16 cellular contexts compared by ENCODE assay signal in genomic region chrX:964831-965416, GRCh38.
DNase-seq lines count a peak whose midpoint lies in the region; ATAC-seq and TF ChIP-seq lines count a peak whose summit lies in the region.
"Had no signal": no experiment of that assay in that cellular context is flagged by ENCODE, and none has a peak within 500 bp of the region (broad histone marks: within the 10 kb centered on the region; RNA-seq: fewer than 3 reads in every experiment).

No MANE protein-coding gene starts in this region.

- H3K27ac ChIP-seq in right atrium auricular region = no peak overlapping the region
- H3K27ac ChIP-seq: upper lobe of left lung had no signal

- H3K27me3 Mint-ChIP-seq in activated CD4-positive, alpha-beta T cell treated with anti-CD3 and anti-CD28 coated beads, Interleukin-2, amount 10 ng/mL, durations not matched to agents 24 days and 14 days = no peaks in the 10 kb centered on the region
- H3K27me3 Mint-ChIP-seq in T-cell (peaks cover 2 to 8% of the 10 kb centered on the region in 2 donors), osteocyte (ENCODE audit: unreplicated experiment) (no peaks in the 10 kb centered on the region)

- H3K4me3 ChIP-seq in right atrium auricular region = no peak overlapping the region
- H3K4me3 ChIP-seq: upper lobe of left lung had no signal

- H3K9me3 Mint-ChIP-seq in activated CD4-positive, alpha-beta T cell treated with anti-CD3 and anti-CD28 coated beads, Interleukin-2, amount 10 ng/mL, durations not matched to agents 24 days and 14 days = no peaks in the 10 kb centered on the region
- H3K9me3 Mint-ChIP-seq in T-cell = peaks cover 0 to under 1% (median 0%) of the 10 kb centered on the region in 3 donors
- H3K9me3 Mint-ChIP-seq in osteocyte (ENCODE audit: unreplicated experiment) = no peaks in the 10 kb centered on the region

- no peak for ATAC-seq in T-cell (replicated peaks in 1 of 4)
- ATAC-seq: left cardiac atrium had no signal

- H3K4me1 ChIP-seq in right atrium auricular region = no peaks in the 10 kb centered on the region
- H3K4me1 ChIP-seq: upper lobe of left lung had no signal

- DNase-seq in activated CD4-positive, alpha-beta T cell treated with anti-CD3 and anti-CD28 coated beads, Interleukin-2, amount 10 ng/mL, durations not matched to agents 24 days and 14 days = no peak
- DNase-seq in activated CD4-positive, alpha-beta T cell treated with anti-CD3 and anti-CD28 coated beads for 4 hours = no peak
- DNase-seq in GM20000 (ENCODE audit: low spot score) (peak; percentile 15), T-cell (no peak), osteocyte (ENCODE audit: extremely low spot score, unreplicated experiment) (peak; percentile 51), right atrium auricular region (ENCODE audit: low spot score) (no peak), DMS53 treated with DMSO at 0.1 percent for 48 hours (lab: John Stamatoyannopoulos, UW; ENCODE audit: unreplicated experiment) (no peak)
- DNase-seq in stimulated activated CD4-positive, alpha-beta T cell treated with anti-CD3 and anti-CD28 coated beads, Interleukin-4, amount 100 ng/mL, for 1 hour = no peak
- DNase-seq: activated CD4-positive, alpha-beta T cell treated with anti-CD3 and anti-CD28 coated beads, Interleukin-2, amount 50 U/mL, for 1 hour; COR-L47; left cardiac atrium; MV-4-11; NCI-H82; stimulated activated CD4-positive, alpha-beta T cell treated with anti-CD3 and anti-CD28 coated beads, Interleukin-1b, Interleukin-23, amount 100 ng/mL, for 48 hours; stimulated activated CD8-positive, alpha-beta memory T cell treated with anti-CD3 and anti-CD28 coated beads, Interleukin-4, amount 100 ng/mL, for 48 hours; upper lobe of left lung had no signal

- peaks cover 0 to 3% of the 10 kb centered on the region in 2 donors for H3K27me3 ChIP-seq in right atrium auricular region
- H3K27me3 ChIP-seq: upper lobe of left lung had no signal

- peak overlapping the region; percentile 49 for H3K4me3 Mint-ChIP-seq in activated CD4-positive, alpha-beta T cell treated with anti-CD3 and anti-CD28 coated beads, Interleukin-2, amount 10 ng/mL, durations not matched to agents 24 days and 14 days
- H3K4me3 Mint-ChIP-seq in T-cell (peak overlapping the region; percentile 14 to 61 (median 32)), osteocyte (ENCODE audit: unreplicated experiment) (no peak overlapping the region)

- intact Hi-C loops in activated CD4-positive, alpha-beta T cell treated with anti-CD3 and anti-CD28 coated beads, Interleukin-2, amount 10 ng/mL, durations not matched to agents 24 days and 14 days (cut with micrococcal nuclease) = no loop called here

- TF ChIP-seq CTCF in GM20000 (IDR thresholded peaks at IDR 0.05; ENCODE audit: extremely low read depth, missing control alignments) = no peak
- TF ChIP-seq CTCF in osteocyte (IDR thresholded peaks at IDR 0.05) = no peak
- no peak for TF ChIP-seq CTCF in right atrium auricular region (IDR thresholded peaks at IDR 0.05)

- no peaks in the 10 kb centered on the region for H3K9me3 ChIP-seq in right atrium auricular region
- H3K9me3 ChIP-seq: upper lobe of left lung had no signal

- POLR2A ChIA-PET in T-cell (lab: Charles Lee) = no interaction called here

- no peaks in the 10 kb centered on the region for H3K36me3 Mint-ChIP-seq in activated CD4-positive, alpha-beta T cell treated with anti-CD3 and anti-CD28 coated beads, Interleukin-2, amount 10 ng/mL, durations not matched to agents 24 days and 14 days (ENCODE audit: low read depth)
- H3K36me3 Mint-ChIP-seq in T-cell (no peaks in the 10 kb centered on the region), osteocyte (ENCODE audit: unreplicated experiment) (no peaks in the 10 kb centered on the region)

- H3K4me1 Mint-ChIP-seq in activated CD4-positive, alpha-beta T cell treated with anti-CD3 and anti-CD28 coated beads, Interleukin-2, amount 10 ng/mL, durations not matched to agents 24 days and 14 days = peaks cover 3% of the 10 kb centered on the region
- H3K4me1 Mint-ChIP-seq in T-cell (peaks cover 4 to 6% (median 5%) of the 10 kb centered on the region in 3 donors), osteocyte (ENCODE audit: unreplicated experiment) (no peaks in the 10 kb centered on the region)

- H3K27ac Mint-ChIP-seq in activated CD4-positive, alpha-beta T cell treated with anti-CD3 and anti-CD28 coated beads, Interleukin-2, amount 10 ng/mL, durations not matched to agents 24 days and 14 days = no peak overlapping the region
- no peak overlapping the region for H3K27ac Mint-ChIP-seq in T-cell
- no peak overlapping the region for H3K27ac Mint-ChIP-seq in osteocyte (ENCODE audit: unreplicated experiment)

- CTCF ChIA-PET in T-cell (lab: Charles Lee) = no interaction called here

- no peaks in the 10 kb centered on the region for H3K36me3 ChIP-seq in right atrium auricular region
- H3K36me3 ChIP-seq: upper lobe of left lung had no signal

Comparison
In these comparisons a context has a peak if more than half of its experiments do, and no peak if none do; other contexts are left out.
1. DNase-seq: peak in GM20000 (single experiment) and osteocyte (single experiment); none in activated CD4-positive, alpha-beta T cell treated with anti-CD3 and anti-CD28 coated beads, Interleukin-2, amount 10 ng/mL, durations not matched to agents 24 days and 14 days (single experiment), activated CD4-positive, alpha-beta T cell treated with anti-CD3 and anti-CD28 coated beads for 4 hours (0 of 2), T-cell (0 of 34), stimulated activated CD4-positive, alpha-beta T cell treated with anti-CD3 and anti-CD28 coated beads, Interleukin-4, amount 100 ng/mL, for 1 hour (single experiment), right atrium auricular region (single experiment) and DMS53 treated with DMSO at 0.1 percent for 48 hours (single experiment).